ENCODE assay signal across 8 cellular contexts in the genomic region with DNA sequence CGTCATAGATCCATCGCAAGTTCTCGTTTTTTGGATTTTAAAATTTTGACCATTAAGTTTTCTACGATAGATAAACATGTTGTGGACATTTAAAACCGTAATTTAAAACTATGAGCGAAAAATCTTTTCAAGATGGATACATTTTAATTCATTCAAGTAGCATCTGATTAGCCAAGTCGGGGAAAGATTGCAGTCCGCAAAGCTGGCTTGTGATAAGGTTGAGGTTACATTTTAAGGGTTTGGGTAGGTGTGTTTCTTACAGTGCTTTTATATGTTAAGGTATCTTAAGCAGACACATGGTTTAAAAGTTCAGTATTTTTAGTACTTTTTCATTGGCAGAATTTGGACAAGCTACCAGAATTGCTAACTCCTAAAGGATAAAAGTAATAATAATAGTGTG. TPM values are rescaled to one million over a fixed set of nuclear protein-coding genes. Genes with fewer than 3 reads are reported as not detected.
DNase-seq lines count a peak whose midpoint lies in the region; ATAC-seq, FAIRE-seq and TF ChIP-seq lines count a peak whose summit lies in the region.

No MANE protein-coding gene starts in this region.

- no TSS peak for BruUV-seq in K562 (replicated peaks; lab: Mats Ljungman, UMichigan)

- H3K9ac ChIP-seq in K562 (ENCODE audit: insufficient read depth in 1 of 2, low read depth in 2 of 2, low read length in 2 of 2): peak overlapping the region in 1 of 2 experiments; percentile 97; a peak in 3 of 4 replicates

- H3K36me3 ChIP-seq in left ventricle myocardium inferior (no peaks in the 10 kb centered on the region), K562 (ENCODE audit: control insufficient read depth, insufficient read depth, low read length) (peaks cover 35% of the 10 kb centered on the region; the same call in 2 of the 3 replicates), lung (ENCODE audit: control insufficient read depth in 2 of 2, insufficient read depth in 2 of 2, low read length in 2 of 2) (no peaks in the 10 kb centered on the region), vagina (no peaks in the 10 kb centered on the region)

- TF ChIP-seq CTCF in left ventricle myocardium inferior (IDR thresholded peaks at IDR 0.05; ENCODE audit: borderline replicate concordance) (no peak), K562 (IDR thresholded peaks at IDR 0.05 in 2 of 3, conservative IDR thresholded peaks at IDR 0.05 in 1 of 3; ENCODE audit: insufficient read depth in 2 of 3, low read depth in 1 of 3, low read length in 3 of 3) (no peak), lung (IDR thresholded peaks at IDR 0.05; ENCODE audit: control extremely low read depth, extremely low read depth) (no peak), vagina (IDR thresholded peaks at IDR 0.05) (no peak)

- CTCF ChIA-PET in K562 (lab: Yijun Ruan, JAX; ENCODE audit: low intra/inter-chr PET ratio): no interaction called here

- POLR2A ChIA-PET in K562 (lab: Yijun Ruan, JAX): interaction anchor here (0.6 to 3.6 kb wide), 11 partner anchors 8 to 514 kb away, joined by 3 to 28 read pairs (median 5); a partner anchor contains a TSS

- H3K4me2 ChIP-seq in K562 (ENCODE audit: insufficient read depth, low read length): peak overlapping the region; percentile 78

- FAIRE-seq in K562 (lab: Jason Lieb, UNC): peak; percentile 70

- no peak for TF ChIP-seq RAD21 in K562 (CRISPR knock-in tag; conservative IDR thresholded peaks at IDR 0.05 in 1 of 2, IDR thresholded peaks at IDR 0.05 in 1 of 2)

- H3K27me3 ChIP-seq in left ventricle myocardium inferior (ENCODE audit: low read depth) (no peaks in the 10 kb centered on the region), K562 (ENCODE audit: control insufficient read depth in 2 of 2, insufficient read depth in 2 of 2, low read length in 2 of 2) (no peaks in the 10 kb centered on the region), lung (ENCODE audit: control insufficient read depth, insufficient read depth) (no peaks in the 10 kb centered on the region), vagina (no peaks in the 10 kb centered on the region)

- no peak overlapping the region for H2AFZ ChIP-seq in K562 (ENCODE audit: low read depth, low read length)

- DNase-seq in left ventricle myocardium inferior (no peak), left ventricle myocardium superior (no peak), K562 (ENCODE audit: extremely low read depth in 1 of 4, low spot score in 3 of 4) (peak in 2 of 4 experiments; percentile 33 to 48), lung (ENCODE audit: low spot score) (no peak), vagina (ENCODE audit: extremely low spot score in 2 of 2) (no peak)

- H3K27ac ChIP-seq in left ventricle myocardium inferior (replicated peaks): peak overlapping the region; percentile 99
- H3K27ac ChIP-seq in K562 (ENCODE audit: extremely low read depth, low read depth, low read length): peak overlapping the region; percentile 98; the same call in 2 of the 3 replicates
- H3K27ac ChIP-seq in lung (ENCODE audit: low read depth in 1 of 2, low read length in 1 of 2): peak overlapping the region in 1 of 2 donors; percentile 4
- peak overlapping the region; percentile 97 for H3K27ac ChIP-seq in vagina

- peaks cover 86% of the 10 kb centered on the region for H3K4me1 ChIP-seq in left ventricle myocardium inferior
- H3K4me1 ChIP-seq in K562 (replicated peaks in 1 of 2; ENCODE audit: control insufficient read depth in 2 of 2, insufficient read depth in 2 of 2, low read length in 2 of 2): peaks cover 9 to 10% of the 10 kb centered on the region in 2 experiments; a peak in 4 of 5 replicates
- peaks cover 4 to 6% of the 10 kb centered on the region in 2 donors for H3K4me1 ChIP-seq in lung (ENCODE audit: control insufficient read depth in 2 of 2, insufficient read depth in 2 of 2, low read length in 2 of 2)
- peaks cover 60% of the 10 kb centered on the region for H3K4me1 ChIP-seq in vagina

- WGBS in K562 (ENCODE audit: insufficient coverage, low coverage, missing lambda C conversion rate): under 1% methylated on average over 8 of the region's 8 CpGs
- WGBS in lung, 2 donors: 1 to 3% methylated on average over 8 of the region's 8 CpGs

- no peak for ATAC-seq in left ventricle myocardium superior
- ATAC-seq in K562: no peak
- ATAC-seq in lung (ENCODE audit: insufficient read depth, low FRiP score): no peak
- ATAC-seq in GM19328 (IDR thresholded peaks at IDR 0.05; ENCODE audit: unreplicated experiment): no peak
- ATAC-seq in HG02642 (IDR thresholded peaks at IDR 0.05; ENCODE audit: poor library complexity, unreplicated experiment): no peak
- ATAC-seq in GM18505 (IDR thresholded peaks at IDR 0.05; ENCODE audit: unreplicated experiment): no peak

- H3K9me3 ChIP-seq in left ventricle myocardium inferior (replicated peaks) (no peaks in the 10 kb centered on the region), K562 (replicated peaks; ENCODE audit: control insufficient read depth, insufficient read depth, low read depth, low read length) (no peaks in the 10 kb centered on the region), lung (ENCODE audit: control insufficient read depth in 2 of 2, insufficient read depth in 1 of 2, low read length in 1 of 2) (no peaks in the 10 kb centered on the region), vagina (no peaks in the 10 kb centered on the region)

- peaks cover 96% of the 10 kb centered on the region for H3K79me2 ChIP-seq in K562 (ENCODE audit: control insufficient read depth, insufficient read depth, low read length)

- intact Hi-C loops in left ventricle myocardium inferior (cut with micrococcal nuclease) (loop anchor here (5.0 kb wide), 1 partner anchor 36 kb away; a partner anchor contains a TSS), left ventricle myocardium superior (cut with micrococcal nuclease) (no loop called here), K562 (cut with micrococcal nuclease) (loop anchor here (10.0 kb wide), 1 partner anchor 246 kb away; no protein-coding TSS in a partner anchor), vagina (cut with DNase I) (loop anchor here (5.0 kb wide), 2 partner anchors 34 to 59 kb away; a partner anchor contains a TSS)

- in situ Hi-C loops in K562 (cut with MboI): no loop called here

- no peaks in the 10 kb centered on the region for H3K9me1 ChIP-seq in K562 (ENCODE audit: control insufficient read depth, insufficient read depth, low read length)

- peaks cover 24% of the 10 kb centered on the region; the same call in 1 of the 2 replicates for H4K20me1 ChIP-seq in K562 (replicated peaks; ENCODE audit: control insufficient read depth, insufficient read depth, low read length)

- no peak for TF ChIP-seq EP300 in K562 (IDR thresholded peaks at IDR 0.05; ENCODE audit: low read length)

- TF ChIP-seq POLR2A in K562 (conservative IDR thresholded peaks at IDR 0.05) (no peak), vagina (IDR thresholded peaks at IDR 0.05) (no peak), GM18505 (IDR thresholded peaks at IDR 0.05; ENCODE audit: borderline replicate concordance, extremely low read depth, insufficient read depth, insufficient read length) (no peak)

- H3K4me3 ChIP-seq in left ventricle myocardium inferior (peak overlapping the region; percentile 81), K562 (peak overlapping the region; percentile 88), lung (peak overlapping the region; percentile 25), vagina (peak overlapping the region; percentile 79)

RNA-seq across cellular contexts. Expression of a gene that starts 1.2 kb away (rescaled TPM):
- 47.5 TPM for total RNA-seq in left ventricle myocardium inferior
- total RNA-seq in left ventricle myocardium superior: 46.4 TPM
- total RNA-seq in K562 (2011; cell fraction: chromatin; rRNA removed; ENCODE audit: low replicate concordance): 63.3 and 139 TPM in 2 replicates
- 28.2 and 43.2 TPM in 2 replicates for total RNA-seq in K562 (2011; cell fraction: nucleolus; rRNA removed)
- 89.1 and 167 TPM in 2 replicates for total RNA-seq in K562 (2011; cell fraction: nucleoplasm; rRNA removed)
- total RNA-seq in K562 (2014; rRNA removed): 84.3 and 86.0 TPM in 2 replicates
- total RNA-seq in K562 (2014; rRNA removed; fragmentation: Illumina TruSeq; extraction: Trizol): 110 and 124 TPM in 2 replicates
- total RNA-seq in K562 (2015; rRNA removed; fragmentation: Illumina TruSeq; extraction: Trizol): 117 and 123 TPM in 2 replicates
- 105 and 110 TPM in 2 replicates for total RNA-seq in K562 (2021)
- polyA plus RNA-seq in K562 (2011; rRNA removed): 34.7 and 52.4 TPM in 2 replicates
- polyA plus RNA-seq in K562 (2011; cell fraction: cytosol; rRNA removed): 13.4 and 22.5 TPM in 2 replicates
- 36.2 and 36.5 TPM in 2 replicates for polyA plus RNA-seq in K562 (2011; cell fraction: nucleus; rRNA removed)
- polyA plus RNA-seq in K562 (2012): 76.6 and 96.2 TPM in 2 replicates
- polyA plus RNA-seq in K562 (2014; fragmentation: Illumina TruSeq; extraction: Trizol): 143 and 156 TPM in 2 replicates
- 100 to 1,000 TPM in 1 of 2 experiments, 10 to 100 TPM in 1; 73.9 to 115 TPM for polyA plus RNA-seq in K562 (2014; fragmentation: Nextera tagmentation; extraction: Ambion mirVana)
- polyA plus RNA-seq in K562 (2014; rRNA removed): 83.8 and 91.3 TPM in 2 replicates
- 111 TPM in 2 replicates for polyA minus RNA-seq in K562 (2011; rRNA and poly(A)+ RNA removed)
- polyA minus RNA-seq in K562 (2011; cell fraction: cytosol; rRNA and poly(A)+ RNA removed): 27.6 and 33.8 TPM in 2 replicates
- polyA minus RNA-seq in K562 (2011; cell fraction: nucleus; rRNA and poly(A)+ RNA removed): 46.2 and 76.4 TPM in 2 replicates
- 100 to 1,000 TPM in 1 of 2 donors, 10 to 100 TPM in 1; 85.0 to 140 TPM for total RNA-seq in lung
- 100 to 1,000 TPM in 1 of 2 donors, 10 to 100 TPM in 1; 70.8 to 145 TPM for polyA plus RNA-seq in lung
- 85.0 TPM for total RNA-seq in vagina

RNA-seq across cellular contexts. Expression of a gene that starts 33.3 kb away (rescaled TPM):
- total RNA-seq in left ventricle myocardium inferior (5.2 TPM), left ventricle myocardium superior (4.0 TPM), K562 (2014; rRNA removed) (63.0 and 74.1 TPM in 2 replicates), K562 (2014; rRNA removed; fragmentation: Illumina TruSeq; extraction: Trizol) (151 and 166 TPM in 2 replicates), K562 (2015; rRNA removed; fragmentation: Illumina TruSeq; extraction: Trizol) (78.8 and 85.6 TPM in 2 replicates), K562 (2021) (131 and 144 TPM in 2 replicates), lung (10 to 100 TPM; 20.8 to 84.4 TPM), vagina (11.3 TPM)
- total RNA-seq in K562 (2011; cell fraction: chromatin; rRNA removed; ENCODE audit: low replicate concordance): 97.0 and 119 TPM in 2 replicates
- total RNA-seq in K562 (2011; cell fraction: nucleolus; rRNA removed): 75.9 and 101 TPM in 2 replicates
- 118 and 128 TPM in 2 replicates for total RNA-seq in K562 (2011; cell fraction: nucleoplasm; rRNA removed)
- polyA plus RNA-seq in K562 (2011; rRNA removed) (265 and 286 TPM in 2 replicates), K562 (2014; fragmentation: Illumina TruSeq; extraction: Trizol) (93.8 and 98.3 TPM in 2 replicates), K562 (2014; fragmentation: Nextera tagmentation; extraction: Ambion mirVana) (100 to 1,000 TPM; 247 to 309 TPM), K562 (2014; rRNA removed) (90.9 and 94.5 TPM in 2 replicates), lung (10 to 100 TPM; 62.0 to 73.2 TPM)
- 60.4 and 121 TPM in 2 replicates for polyA plus RNA-seq in K562 (2011; cell fraction: cytosol; rRNA removed)
- 71.9 and 123 TPM in 2 replicates for polyA plus RNA-seq in K562 (2011; cell fraction: nucleus; rRNA removed)
- polyA plus RNA-seq in K562 (2012): 58.3 and 88.8 TPM in 2 replicates
- polyA minus RNA-seq in K562 (2011; rRNA and poly(A)+ RNA removed): 193 and 204 TPM in 2 replicates
- polyA minus RNA-seq in K562 (2011; cell fraction: cytosol; rRNA and poly(A)+ RNA removed): 59.9 and 62.8 TPM in 2 replicates
- 42.4 and 92.6 TPM in 2 replicates for polyA minus RNA-seq in K562 (2011; cell fraction: nucleus; rRNA and poly(A)+ RNA removed)

RNA-seq across cellular contexts. Expression of a gene that starts 35.5 kb away (rescaled TPM):
- total RNA-seq in left ventricle myocardium inferior (1,000 TPM), left ventricle myocardium superior (1,053 TPM), K562 (2014; rRNA removed) (87.0 and 95.0 TPM in 2 replicates), K562 (2014; rRNA removed; fragmentation: Illumina TruSeq; extraction: Trizol) (120 and 127 TPM in 2 replicates), K562 (2015; rRNA removed; fragmentation: Illumina TruSeq; extraction: Trizol) (113 and 115 TPM in 2 replicates), K562 (2021) (140 and 147 TPM in 2 replicates), lung (100 to 1,000 TPM; 797 to 807 TPM), vagina (597 TPM)
- 40.8 and 47.2 TPM in 2 replicates for total RNA-seq in K562 (2011; cell fraction: chromatin; rRNA removed; ENCODE audit: low replicate concordance)
- total RNA-seq in K562 (2011; cell fraction: nucleolus; rRNA removed): 16.8 and 23.3 TPM in 2 replicates
- total RNA-seq in K562 (2011; cell fraction: nucleoplasm; rRNA removed): 28.5 and 41.5 TPM in 2 replicates
- polyA plus RNA-seq in K562 (2011; rRNA removed) (95.8 and 116 TPM in 2 replicates), K562 (2014; fragmentation: Illumina TruSeq; extraction: Trizol) (113 and 115 TPM in 2 replicates), K562 (2014; fragmentation: Nextera tagmentation; extraction: Ambion mirVana) (10 to 100 TPM; 39.8 to 58.3 TPM), K562 (2014; rRNA removed) (86.6 and 111 TPM in 2 replicates), lung (1,000 to 10,000 TPM in 1 of 2 donors, 100 to 1,000 TPM in 1; 219 to 3,918 TPM)
- 66.2 and 79.3 TPM in 2 replicates for polyA plus RNA-seq in K562 (2011; cell fraction: cytosol; rRNA removed)
- 22.1 and 31.7 TPM in 2 replicates for polyA plus RNA-seq in K562 (2011; cell fraction: nucleus; rRNA removed)
- 90.1 and 109 TPM in 2 replicates for polyA plus RNA-seq in K562 (2012)
- 123 and 131 TPM in 2 replicates for polyA minus RNA-seq in K562 (2011; rRNA and poly(A)+ RNA removed)
- polyA minus RNA-seq in K562 (2011; cell fraction: cytosol; rRNA and poly(A)+ RNA removed): 56.7 and 65.4 TPM in 2 replicates
- polyA minus RNA-seq in K562 (2011; cell fraction: nucleus; rRNA and poly(A)+ RNA removed): 17.0 and 33.3 TPM in 2 replicates

Comparison
In these comparisons a context has a peak if more than half of its experiments do, and no peak if none do; other contexts are left out.
1. H3K4me3 ChIP-seq: peak in every context shown above with its lines; median percentile 88 in K562; 81 in left ventricle myocardium inferior; 79 in vagina; 25 in lung.